4 cellular contexts compared by ENCODE assay signal in the genomic region with DNA sequence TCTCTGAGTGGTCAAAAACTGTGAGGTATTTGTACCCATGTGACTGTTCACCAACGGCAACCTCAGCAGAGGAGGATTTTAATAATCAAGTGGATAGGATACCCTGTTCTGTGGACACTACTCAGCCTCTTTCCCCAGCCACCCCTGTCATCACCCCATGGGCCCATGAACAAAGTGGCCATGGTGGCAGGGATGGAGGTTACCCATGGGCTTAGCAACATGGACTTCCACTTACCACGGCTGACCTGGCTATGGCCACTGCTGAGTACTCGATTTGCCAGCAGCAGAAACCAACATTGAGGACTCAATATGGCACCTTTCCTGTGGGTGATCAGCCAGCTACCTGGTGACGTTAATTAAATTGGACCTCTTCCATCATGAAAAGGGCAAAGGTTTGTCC.
"Had no signal": no experiment of that assay in that cellular context is flagged by ENCODE, and none has a peak within 500 bp of the region (broad histone marks: within the 10 kb centered on the region; RNA-seq: fewer than 3 reads in every experiment).

No MANE protein-coding gene starts in this region.

- H3K4me3 Mint-ChIP-seq: IgD-negative memory B cell had no signal

- DNase-seq: IMR-90 had no signal

- H3K4me1 Mint-ChIP-seq: IgD-negative memory B cell had no signal

- H3K36me3 Mint-ChIP-seq: IgD-negative memory B cell had no signal

- H3K27me3 Mint-ChIP-seq: IgD-negative memory B cell had no signal

- ATAC-seq: HepG2, K562 had no signal

- H3K27ac Mint-ChIP-seq: IgD-negative memory B cell had no signal
